8 cellular contexts compared by ENCODE assay signal in the genomic region with DNA sequence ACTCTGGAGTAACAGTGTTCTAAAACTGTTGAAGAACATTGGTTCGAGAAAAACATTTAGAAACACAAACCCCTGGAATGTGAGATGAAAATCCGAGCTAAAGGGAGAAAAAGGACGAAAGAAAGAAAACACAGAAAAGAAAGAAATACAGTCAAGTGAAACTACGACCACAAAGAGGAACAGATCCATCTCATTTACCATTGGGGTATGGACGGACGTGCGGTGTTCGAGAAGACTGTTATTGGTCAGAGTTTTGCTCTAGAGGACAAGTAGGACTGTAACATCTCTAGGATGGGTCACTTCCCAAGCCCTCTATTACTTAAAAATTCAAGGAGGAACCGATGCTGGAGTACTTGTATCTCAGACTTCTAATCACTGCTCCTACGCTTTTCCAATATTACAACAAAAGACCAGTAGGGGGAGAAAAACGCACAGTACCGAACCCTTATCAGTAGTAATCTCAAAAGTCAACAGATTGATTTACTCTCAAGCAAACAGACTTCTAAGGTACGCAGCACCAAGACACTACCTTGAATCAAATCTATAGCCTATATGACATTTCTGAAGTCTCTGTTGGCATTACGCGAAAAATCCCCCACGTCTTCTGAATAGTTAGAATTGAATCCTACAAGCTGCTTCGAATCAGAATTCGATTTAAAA. TPM values are rescaled to one million over a fixed set of nuclear protein-coding genes. Genes with fewer than 3 reads are reported as not detected.
DNase-seq lines count a peak whose midpoint lies in the region; ATAC-seq and TF ChIP-seq lines count a peak whose summit lies in the region.

No MANE protein-coding gene starts in this region.

- no peak overlapping the region for H3K4me3 Mint-ChIP-seq in activated CD8-positive, alpha-beta memory T cell treated with anti-CD3 and anti-CD28 coated beads, Interleukin-2, amount 10 ng/mL, durations not matched to agents 7 days and 5 days

- H3K4me1 Mint-ChIP-seq in activated CD8-positive, alpha-beta memory T cell treated with anti-CD3 and anti-CD28 coated beads, Interleukin-2, amount 10 ng/mL, durations not matched to agents 7 days and 5 days, result peaks cover 24% of the 10 kb centered on the region

- H3K9me3 ChIP-seq in KOPT-K1 (ENCODE audit: insufficient read depth, low read length, poor library complexity, severe bottlenecking) (no peaks in the 10 kb centered on the region), spleen (no peaks in the 10 kb centered on the region)

- H3K36me3 ChIP-seq in KOPT-K1 (ENCODE audit: insufficient read depth, low read length) (no peaks in the 10 kb centered on the region), spleen (no peaks in the 10 kb centered on the region)

- no peak for TF ChIP-seq POLR2A in spleen (IDR thresholded peaks at IDR 0.05)

- peaks cover 0 to 38% (median 33%) of the 10 kb centered on the region in 6 donors for H3K4me1 ChIP-seq in spleen

- peak; percentile 14 for ATAC-seq in activated CD8-positive, alpha-beta memory T cell treated with anti-CD3 and anti-CD28 coated beads, Interleukin-2, amount 10 ng/mL, durations not matched to agents 7 days and 5 days
- ATAC-seq in GM21825 (IDR thresholded peaks at IDR 0.05; ENCODE audit: unreplicated experiment), result peak; percentile 25

- TF ChIP-seq CTCF in cardiac fibroblast (IDR thresholded peaks at IDR 0.05; ENCODE audit: low read depth, low read length), result peak; percentile 55
- peak; percentile 46 to 85 (median 72) for TF ChIP-seq CTCF in spleen (IDR thresholded peaks at IDR 0.05 in 8 of 11, conservative IDR thresholded peaks at IDR 0.05 in 3 of 11)

- H3K27ac ChIP-seq in KOPT-K1 (ENCODE audit: low read depth, low read length, poor library complexity, severe bottlenecking) (peak overlapping the region; percentile 85), spleen (peak overlapping the region; percentile 96 to 100 (median 100))

- no peaks in the 10 kb centered on the region for H3K9me3 Mint-ChIP-seq in activated CD8-positive, alpha-beta memory T cell treated with anti-CD3 and anti-CD28 coated beads, Interleukin-2, amount 10 ng/mL, durations not matched to agents 7 days and 5 days (ENCODE audit: low read depth)

- DNase-seq in activated CD8-positive, alpha-beta memory T cell treated with anti-CD3 and anti-CD28 coated beads, Interleukin-2, amount 10 ng/mL, durations not matched to agents 7 days and 5 days, result peak; percentile 48
- DNase-seq in activated CD8-positive, alpha-beta memory T cell treated with anti-CD3 and anti-CD28 coated beads, Interleukin-2, amount 50 U/mL, for 48 hours, result no peak
- peak; percentile 80 for DNase-seq in OCI-M1 (lab: John Stamatoyannopoulos, UW)
- DNase-seq in cardiac fibroblast (ENCODE audit: low read depth in 2 of 2), result peak; percentile 75 to 83
- peak; percentile 89 for DNase-seq in inferior parietal cortex (ENCODE audit: extremely low spot score)
- DNase-seq in spleen, result no peak

- H3K27me3 ChIP-seq in spleen (replicated peaks in 1 of 7), result no peaks in the 10 kb centered on the region

- H3K36me3 Mint-ChIP-seq in activated CD8-positive, alpha-beta memory T cell treated with anti-CD3 and anti-CD28 coated beads, Interleukin-2, amount 10 ng/mL, durations not matched to agents 7 days and 5 days, result no peaks in the 10 kb centered on the region

- no peak overlapping the region for H3K27ac Mint-ChIP-seq in activated CD8-positive, alpha-beta memory T cell treated with anti-CD3 and anti-CD28 coated beads, Interleukin-2, amount 10 ng/mL, durations not matched to agents 7 days and 5 days

- peak overlapping the region; percentile 87 for H3K4me3 ChIP-seq in cardiac fibroblast (replicated peaks in 1 of 2; ENCODE audit: low read depth in 2 of 2, low read length in 2 of 2)
- H3K4me3 ChIP-seq in spleen, result peak overlapping the region; percentile 71 to 91 (median 83)

- 2 to 4% (median 3%) methylated on average over 18 of the region's 18 CpGs for WGBS in spleen, 5 donors

- intact Hi-C loops in spleen (cut with DNase I; ENCODE audit: low total_unique reads), result loop anchor here (5.0 kb wide), 1 partner anchor 170 kb away; no protein-coding TSS in a partner anchor

- H3K27me3 Mint-ChIP-seq in activated CD8-positive, alpha-beta memory T cell treated with anti-CD3 and anti-CD28 coated beads, Interleukin-2, amount 10 ng/mL, durations not matched to agents 7 days and 5 days, result peaks cover 29% of the 10 kb centered on the region

- CTCF ChIA-PET in activated CD8-positive, alpha-beta memory T cell treated with anti-CD3 and anti-CD28 coated beads, Interleukin-2, amount 10 ng/mL, durations not matched to agents 7 days and 5 days (lab: Charles Lee), result interaction anchor here (0.7 to 5.0 kb wide), 10 partner anchors 49 to 415 kb away, joined by 3 to 38 read pairs (median 8); no protein-coding TSS in a partner anchor

RNA-seq across cellular contexts. Expression of a gene that starts 1.1 kb away (rescaled TPM):
- 10 to 100 TPM; 18.5 to 19.7 TPM for total RNA-seq in activated CD8-positive, alpha-beta memory T cell treated with anti-CD3 and anti-CD28 coated beads, Interleukin-2, amount 10 ng/mL, durations not matched to agents 7 days and 5 days
- 10 to 100 TPM; 28.3 to 40.2 (median 32.0) TPM for total RNA-seq in spleen
- polyA plus RNA-seq in spleen, result 1 to 10 TPM; 4.9 to 6.2 (median 5.5) TPM

Comparison
In these comparisons a context has a peak if more than half of its experiments do, and no peak if none do; other contexts are left out.
1. DNase-seq: peak in activated CD8-positive, alpha-beta memory T cell treated with anti-CD3 and anti-CD28 coated beads, Interleukin-2, amount 10 ng/mL, durations not matched to agents 7 days and 5 days (single experiment), OCI-M1 (single experiment), cardiac fibroblast (2 of 2) and inferior parietal cortex (single experiment); none in activated CD8-positive, alpha-beta memory T cell treated with anti-CD3 and anti-CD28 coated beads, Interleukin-2, amount 50 U/mL, for 48 hours (single experiment) and spleen (single experiment).